Comparison of ENCODE assay signal across 23 cellular contexts in genomic region chr12:52566847-52567291, GRCh38. TPM values are rescaled to one million over a fixed set of nuclear protein-coding genes. Genes with fewer than 3 reads are reported as not detected.
A peak's percentile ranks its signal among the peaks of the same experiment; 100 is the strongest.
DNase-seq lines count a peak whose midpoint lies in the region; ATAC-seq and TF ChIP-seq lines count a peak whose summit lies in the region.
"Had no signal": no experiment of that assay in that cellular context is flagged by ENCODE, and none has a peak within 500 bp of the region (broad histone marks: within the 10 kb centered on the region; RNA-seq: fewer than 3 reads in every experiment).

No MANE protein-coding gene starts in this region.

- H3K27me3 Mint-ChIP-seq in GM23338 (ENCODE audit: insufficient read depth, low read depth, poor library complexity): peaks cover 7% of the 10 kb centered on the region
- peaks cover 14% of the 10 kb centered on the region for H3K27me3 Mint-ChIP-seq in activated CD4-positive, alpha-beta memory T cell treated with anti-CD3 and anti-CD28 coated beads for 36 hours

- H3K36me3 ChIP-seq in GM23338 (ENCODE audit: insufficient read depth) (no peaks in the 10 kb centered on the region), cardiac muscle cell (no peaks in the 10 kb centered on the region)
- H3K36me3 ChIP-seq: brain microvascular endothelial cell, transverse colon had no signal

- DNase-seq in GM23338 (ENCODE audit: low spot score): no peak
- DNase-seq in NCI-H2171 treated with DMSO at 0.1 percent for 48 hours (lab: John Stamatoyannopoulos, UW): peak; percentile 82
- peak; percentile 13 to 74 for DNase-seq in cardiac muscle cell (ENCODE audit: low read depth in 1 of 2, low spot score in 1 of 2)
- DNase-seq in stimulated activated CD8-positive, alpha-beta memory T cell treated with anti-CD3 and anti-CD28 coated beads, Interleukin-12 subunit alpha, Interleukin-12 subunit beta, amount 100 ng/mL, for 4 hours (ENCODE audit: low read depth): peak; percentile 40
- DNase-seq in NCI-H146 treated with DMSO at 0.1 percent for 48 hours (lab: John Stamatoyannopoulos, UW; ENCODE audit: unreplicated experiment): no peak
- no peak for DNase-seq in activated CD4-positive, alpha-beta memory T cell treated with anti-CD3 and anti-CD28 coated beads for 36 hours
- DNase-seq: activated CD4-positive, alpha-beta T cell treated with anti-CD3 and anti-CD28 coated beads for 48 hours; activated naive CD4-positive, alpha-beta T cell treated with Interleukin-2 at 50 U/mL for 16 hours; brain microvascular endothelial cell; C1 segment of cervical spinal cord; effector memory CD4-positive, alpha-beta T cell; HFFc6; NCI-H1930; nucleus accumbens; SIG-M5; T-helper 9 cell; transverse colon had no signal

- intact Hi-C loops in activated CD4-positive, alpha-beta memory T cell treated with anti-CD3 and anti-CD28 coated beads for 36 hours (cut with micrococcal nuclease): no loop called here

- H3F3A ChIP-seq in GM23338 (replicated peaks; ENCODE audit: low read depth): no peaks in the 10 kb centered on the region

- no peak overlapping the region for H3K27ac Mint-ChIP-seq in GM23338
- H3K27ac Mint-ChIP-seq in activated CD4-positive, alpha-beta memory T cell treated with anti-CD3 and anti-CD28 coated beads for 36 hours: no peak overlapping the region
- H3K27ac Mint-ChIP-seq: HFFc6, memory B cell had no signal

- peak; percentile 48 for ATAC-seq in GM23338
- ATAC-seq in GM18505 (IDR thresholded peaks at IDR 0.05; ENCODE audit: unreplicated experiment): no peak

- CTCF ChIA-PET in activated CD4-positive, alpha-beta memory T cell treated with anti-CD3 and anti-CD28 coated beads for 36 hours (lab: Charles Lee): interaction anchor here (1.1 to 1.2 kb wide), 3 partner anchors 299 to 414 kb away, joined by 3 read pairs; no protein-coding TSS in a partner anchor

- H3K4me1 ChIP-seq in GM23338 (ENCODE audit: insufficient read depth) (no peaks in the 10 kb centered on the region), cardiac muscle cell (ENCODE audit: low read depth) (peaks cover 9% of the 10 kb centered on the region)
- H3K4me1 ChIP-seq: transverse colon had no signal

- H3K4me3 ChIP-seq in GM23338 (no peak overlapping the region), cardiac muscle cell (no peak overlapping the region)
- H3K4me3 ChIP-seq: skin epidermis, transverse colon had no signal

- TF ChIP-seq CTCF in GM23338 (conservative IDR thresholded peaks at IDR 0.05; ENCODE audit: low read depth in 2 of 2): no peak
- TF ChIP-seq CTCF in cardiac muscle cell (IDR thresholded peaks at IDR 0.05; ENCODE audit: low read depth, low read length): no peak

- H3K36me3 Mint-ChIP-seq in GM23338 (ENCODE audit: low read depth): no peaks in the 10 kb centered on the region
- no peaks in the 10 kb centered on the region for H3K36me3 Mint-ChIP-seq in activated CD4-positive, alpha-beta memory T cell treated with anti-CD3 and anti-CD28 coated beads for 36 hours
- H3K36me3 Mint-ChIP-seq: memory B cell had no signal

- H3K4me3 Mint-ChIP-seq in GM23338: no peak overlapping the region
- no peak overlapping the region for H3K4me3 Mint-ChIP-seq in activated CD4-positive, alpha-beta memory T cell treated with anti-CD3 and anti-CD28 coated beads for 36 hours
- H3K4me3 Mint-ChIP-seq: HFFc6, memory B cell had no signal

- H3K4me2 ChIP-seq in GM23338: no peak overlapping the region

- no peaks in the 10 kb centered on the region for H4K20me1 ChIP-seq in GM23338 (replicated peaks; ENCODE audit: insufficient read depth)

- H3K27ac ChIP-seq in GM23338 (ENCODE audit: low read depth) (no peak overlapping the region), cardiac muscle cell (no peak overlapping the region)
- H3K27ac ChIP-seq: brain microvascular endothelial cell, skin epidermis, transverse colon had no signal

- no peaks in the 10 kb centered on the region for H3K4me1 Mint-ChIP-seq in GM23338
- H3K4me1 Mint-ChIP-seq in activated CD4-positive, alpha-beta memory T cell treated with anti-CD3 and anti-CD28 coated beads for 36 hours (ENCODE audit: low read depth): no peaks in the 10 kb centered on the region
- H3K4me1 Mint-ChIP-seq: memory B cell had no signal

- H2AFZ ChIP-seq in GM23338: no peak overlapping the region

- POLR2A ChIA-PET in activated CD4-positive, alpha-beta memory T cell treated with anti-CD3 and anti-CD28 coated beads for 36 hours (lab: Charles Lee): no interaction called here

- H3K27me3 ChIP-seq in GM23338 (ENCODE audit: insufficient read depth) (no peaks in the 10 kb centered on the region), cardiac muscle cell (peaks cover 48% of the 10 kb centered on the region)
- H3K27me3 ChIP-seq: transverse colon had no signal

- TF ChIP-seq POLR2A in GM18505 (IDR thresholded peaks at IDR 0.05; ENCODE audit: borderline replicate concordance, extremely low read depth, insufficient read depth, insufficient read length): no peak

- H3K9me2 ChIP-seq in GM23338 (ENCODE audit: insufficient read depth): no peaks in the 10 kb centered on the region

- H3K9me3 ChIP-seq in cardiac muscle cell (ENCODE audit: low read depth): no peaks in the 10 kb centered on the region
- H3K9me3 ChIP-seq: transverse colon had no signal

- no peaks in the 10 kb centered on the region for H3K79me2 ChIP-seq in GM23338 (replicated peaks; ENCODE audit: insufficient read depth)

- H3K9me3 Mint-ChIP-seq in GM23338: no peaks in the 10 kb centered on the region
- no peaks in the 10 kb centered on the region for H3K9me3 Mint-ChIP-seq in activated CD4-positive, alpha-beta memory T cell treated with anti-CD3 and anti-CD28 coated beads for 36 hours
- H3K9me3 Mint-ChIP-seq: HFFc6, memory B cell had no signal

TF ChIP-seq in GM23338, 12 proteins besides CTCF, POLR2A, EP300 and RAD21 (continues in another document):
- TF ChIP-seq STAT1 (IDR thresholded peaks at IDR 0.05; ENCODE audit: unreplicated experiment) (no peak), CREB1 (CRISPR knock-in tag; IDR thresholded peaks at IDR 0.05; ENCODE audit: low read depth) (no peak), NANOG (IDR thresholded peaks at IDR 0.05; ENCODE audit: borderline replicate concordance) (no peak), POLR2AphosphoS5 (IDR thresholded peaks at IDR 0.05; ENCODE audit: low read depth) (no peak), JUNB (IDR thresholded peaks at IDR 0.05; ENCODE audit: unreplicated experiment) (no peak), EZH2 (IDR thresholded peaks at IDR 0.05; ENCODE audit: low read depth, unreplicated experiment) (no peak)

RNA-seq across cellular contexts. Expression of gene KRT74, which starts 6.8 kb away (rescaled TPM):
- not detected in 2 replicates for total RNA-seq in GM23338 (2014; rRNA removed; shearing (Covaris generic))
- not detected in 2 replicates for polyA plus RNA-seq in GM23338 (2016; fragmentation: Nextera tagmentation; extraction: Ambion mirVana)
- not detected in 2 replicates for total RNA-seq in cardiac muscle cell
- polyA plus RNA-seq in cardiac muscle cell: not detected in 2 replicates
- total RNA-seq in activated CD4-positive, alpha-beta memory T cell treated with anti-CD3 and anti-CD28 coated beads for 36 hours: not detected
- total RNA-seq: Daoy, fibroblast of villous mesenchyme, HFFc6, HT-29, transverse colon had no signal

RNA-seq across cellular contexts. Expression of gene KRT71, which starts 13.9 kb away (rescaled TPM):
- not detected in 2 replicates for total RNA-seq in GM23338 (2014; rRNA removed; shearing (Covaris generic))
- not detected in 2 replicates for polyA plus RNA-seq in GM23338 (2016; fragmentation: Nextera tagmentation; extraction: Ambion mirVana)
- not detected in 2 replicates for total RNA-seq in cardiac muscle cell
- not detected in 2 replicates for polyA plus RNA-seq in cardiac muscle cell
- not detected for total RNA-seq in activated CD4-positive, alpha-beta memory T cell treated with anti-CD3 and anti-CD28 coated beads for 36 hours
- total RNA-seq: Daoy, fibroblast of villous mesenchyme, HFFc6, HT-29, transverse colon had no signal

RNA-seq across cellular contexts. Expression of gene KRT72, which starts 34.4 kb away (rescaled TPM):
- not detected in 2 replicates for total RNA-seq in GM23338 (2014; rRNA removed; shearing (Covaris generic))
- polyA plus RNA-seq in GM23338 (2016; fragmentation: Nextera tagmentation; extraction: Ambion mirVana) (not detected in 2 replicates), cardiac muscle cell (not detected in 2 replicates)
- not detected in 2 replicates for total RNA-seq in cardiac muscle cell
- under 1 TPM in 1 of 2 experiments, not detected in 1; 0.17 TPM for total RNA-seq in activated CD4-positive, alpha-beta memory T cell treated with anti-CD3 and anti-CD28 coated beads for 36 hours
- total RNA-seq: Daoy, fibroblast of villous mesenchyme, HFFc6, HT-29, transverse colon had no signal

RNA-seq across cellular contexts. Expression of gene KRT5, which starts 46.7 kb away (rescaled TPM):
- total RNA-seq in GM23338 (2014; rRNA removed; shearing (Covaris generic)): not detected in 2 replicates
- polyA plus RNA-seq in GM23338 (2016; fragmentation: Nextera tagmentation; extraction: Ambion mirVana) (not detected in 2 replicates), cardiac muscle cell (0.23 TPM in 1 of 2 replicates, not detected in the other)
- total RNA-seq in cardiac muscle cell: not detected in 2 replicates
- total RNA-seq in activated CD4-positive, alpha-beta memory T cell treated with anti-CD3 and anti-CD28 coated beads for 36 hours: not detected
- total RNA-seq: Daoy, HFFc6, HT-29, transverse colon had no signal

RNA-seq across cellular contexts. Expression of gene KRT73, which starts 51.5 kb away (rescaled TPM):
- not detected in 2 replicates for total RNA-seq in GM23338 (2014; rRNA removed; shearing (Covaris generic))
- polyA plus RNA-seq in GM23338 (2016; fragmentation: Nextera tagmentation; extraction: Ambion mirVana) (not detected in 2 replicates), cardiac muscle cell (not detected in 2 replicates)
- not detected in 2 replicates for total RNA-seq in cardiac muscle cell
- under 1 TPM in 1 of 2 experiments, not detected in 1; 0.19 TPM for total RNA-seq in activated CD4-positive, alpha-beta memory T cell treated with anti-CD3 and anti-CD28 coated beads for 36 hours
- total RNA-seq: Daoy, fibroblast of villous mesenchyme, HFFc6, HT-29, transverse colon had no signal

Comparison
In these comparisons a context has a peak if more than half of its experiments do, and no peak if none do; other contexts are left out.
1. DNase-seq: peak in NCI-H2171 treated with DMSO at 0.1 percent for 48 hours (single experiment), cardiac muscle cell (2 of 2) and stimulated activated CD8-positive, alpha-beta memory T cell treated with anti-CD3 and anti-CD28 coated beads, Interleukin-12 subunit alpha, Interleukin-12 subunit beta, amount 100 ng/mL, for 4 hours (single experiment); none in GM23338 (single experiment), NCI-H146 treated with DMSO at 0.1 percent for 48 hours (single experiment) and activated CD4-positive, alpha-beta memory T cell treated with anti-CD3 and anti-CD28 coated beads for 36 hours (single experiment).